7 cellular contexts compared by ENCODE assay signal in the genomic region with DNA sequence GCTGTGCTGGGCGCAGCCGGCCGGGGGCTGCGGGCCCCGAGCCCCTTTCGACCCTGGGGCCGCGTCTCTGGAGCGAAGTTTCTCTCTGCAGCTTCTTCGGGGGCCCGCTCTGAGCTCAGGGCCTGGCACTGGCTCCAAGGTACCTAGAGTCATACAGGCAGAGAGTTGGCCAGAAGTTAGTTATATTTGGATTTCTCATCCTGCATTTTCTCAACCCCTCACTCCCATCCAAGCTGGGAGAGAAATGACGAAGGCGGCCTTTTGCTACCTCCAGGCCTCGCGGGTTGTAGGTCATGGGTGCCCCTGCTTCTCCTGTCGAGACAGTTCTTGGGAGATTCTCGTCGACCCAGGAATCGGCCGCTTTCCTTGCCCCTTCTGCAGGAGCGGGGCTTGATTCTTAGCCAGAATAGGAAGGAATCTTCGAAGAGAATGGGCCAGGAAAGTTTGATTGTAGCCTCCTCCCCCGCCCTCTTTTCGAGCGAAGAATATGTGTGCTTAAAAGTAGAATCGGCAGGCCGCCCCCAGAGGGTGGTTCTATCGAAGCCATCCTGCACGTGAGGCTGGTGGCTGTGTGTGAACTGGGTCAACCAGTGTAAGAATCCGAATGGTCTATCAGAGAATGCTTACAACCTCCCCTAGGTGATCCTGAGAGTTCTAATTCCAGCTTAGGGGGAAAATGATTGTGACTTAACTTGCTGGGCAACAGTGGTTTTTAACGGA. TPM values are rescaled to one million over a fixed set of nuclear protein-coding genes. Genes with fewer than 3 reads are reported as not detected.
A peak's percentile ranks its signal among the peaks of the same experiment; 100 is the strongest.
DNase-seq lines count a peak whose midpoint lies in the region; ATAC-seq, FAIRE-seq and TF ChIP-seq lines count a peak whose summit lies in the region.

No MANE protein-coding gene starts in this region.

- peaks cover 0 to 6% (median 0%) of the 10 kb centered on the region in 5 donors for H3K36me3 Mint-ChIP-seq in naive thymus-derived CD4-positive, alpha-beta T cell

- peaks cover 0 to 3% (median 0%) of the 10 kb centered on the region in 11 donors for H3K9me3 Mint-ChIP-seq in naive thymus-derived CD4-positive, alpha-beta T cell

- no peak for ATAC-seq in naive thymus-derived CD4-positive, alpha-beta T cell
- no peak for ATAC-seq in GM18909 (IDR thresholded peaks at IDR 0.05; ENCODE audit: poor library complexity, unreplicated experiment)

- H3K27ac Mint-ChIP-seq in naive thymus-derived CD4-positive, alpha-beta T cell: peak overlapping the region in 8 of 9 donors; percentile 38 to 89 (median 68)

- H3K9me3 ChIP-seq in WERI-Rb-1 (ENCODE audit: severe bottlenecking): no peaks in the 10 kb centered on the region
- H3K9me3 ChIP-seq in naive thymus-derived CD4-positive, alpha-beta T cell (ENCODE audit: control insufficient read depth in 2 of 3, low read length in 3 of 3): no peaks in the 10 kb centered on the region

- no peaks in the 10 kb centered on the region for H3K27me3 ChIP-seq in WERI-Rb-1 (ENCODE audit: insufficient read depth, low read depth, severe bottlenecking)
- H3K27me3 ChIP-seq in naive thymus-derived CD4-positive, alpha-beta T cell (ENCODE audit: control insufficient read depth in 2 of 2, insufficient read depth in 2 of 2, low read length in 2 of 2): no peaks in the 10 kb centered on the region

- H3K27me3 Mint-ChIP-seq in naive thymus-derived CD4-positive, alpha-beta T cell: peaks cover 0 to 3% (median 0%) of the 10 kb centered on the region in 5 donors

- peaks cover 30 to 61% (median 49%) of the 10 kb centered on the region in 7 donors for H3K4me1 Mint-ChIP-seq in naive thymus-derived CD4-positive, alpha-beta T cell

- intact Hi-C loops in naive thymus-derived CD4-positive, alpha-beta T cell (cut with micrococcal nuclease): loop anchor here (1.0 to 5.0 kb wide), 15 partner anchors 27 to 1839 kb away; partner anchors contain the start of genes ANAPC5 (in 1 of the 2), COQ5 (in 1 of the 2), COX6A1 (in 1 of the 2) and DIABLO (in 1 of the 2)

- H3K4me3 ChIP-seq in WERI-Rb-1 (ENCODE audit: low read depth, low read length): peak overlapping the region; percentile 89
- peak overlapping the region; percentile 99 for H3K4me3 ChIP-seq in naive thymus-derived CD4-positive, alpha-beta T cell (ENCODE audit: low read length)

- peaks cover 10% of the 10 kb centered on the region for H3K36me3 ChIP-seq in WERI-Rb-1
- H3K36me3 ChIP-seq in naive thymus-derived CD4-positive, alpha-beta T cell (ENCODE audit: control insufficient read depth in 2 of 3, insufficient read depth in 3 of 3, low read length in 3 of 3): no peaks in the 10 kb centered on the region

- no peak for FAIRE-seq in urothelium cell line (lab: Jason Lieb, UNC)

- POLR2A ChIA-PET in HEK293T (lab: Yijun Ruan, JAX): interaction anchor here (0.7 to 1.2 kb wide), 4 partner anchors 9 to 47 kb away, joined by 3 to 6 read pairs (median 4); partner anchors contain the start of gene UNC119B
- POLR2A ChIA-PET in naive thymus-derived CD4-positive, alpha-beta T cell (lab: Charles Lee): interaction anchor here (0.6 to 1.8 kb wide), 4 partner anchors 10 to 159 kb away, joined by 3 to 6 read pairs (median 3); partner anchors contain the start of gene COQ5

- TF ChIP-seq CTCF in WERI-Rb-1 (IDR thresholded peaks at IDR 0.05; ENCODE audit: low read depth, low read length): no peak

- H3K4me1 ChIP-seq in naive thymus-derived CD4-positive, alpha-beta T cell (ENCODE audit: control insufficient read depth in 2 of 2, insufficient read depth in 2 of 2, low read length in 2 of 2): peaks cover 12 to 26% of the 10 kb centered on the region in 2 donors

- DNase-seq in HEK293T (ENCODE audit: extremely low spot score): no peak
- DNase-seq in WERI-Rb-1: no peak
- peak; percentile 62 for DNase-seq in ecto neural progenitor cell (ENCODE audit: low spot score)
- DNase-seq in naive thymus-derived CD4-positive, alpha-beta T cell: peak in 7 of 9 donors; percentile 12 to 50 (median 19)
- DNase-seq in urothelium cell line (ENCODE audit: low spot score): peak; percentile 16
- DNase-seq in NCI-H2081 treated with DMSO at 0.1 percent for 48 hours (lab: John Stamatoyannopoulos, UW): no peak

- CTCF ChIA-PET in HEK293T (lab: Yijun Ruan, JAX): interaction anchor here (0.9 to 1.1 kb wide), 2 partner anchors 38 to 318 kb away, joined by 3 read pairs; no protein-coding TSS in a partner anchor
- CTCF ChIA-PET in naive thymus-derived CD4-positive, alpha-beta T cell (lab: Charles Lee): interaction anchor here (0.7 to 3.2 kb wide), 4 partner anchors 10 to 42 kb away, joined by 3 to 11 read pairs (median 4); no protein-coding TSS in a partner anchor

- peak overlapping the region; percentile 99 for H3K27ac ChIP-seq in WERI-Rb-1
- H3K27ac ChIP-seq in naive thymus-derived CD4-positive, alpha-beta T cell (ENCODE audit: low read depth, low read length): peak overlapping the region; percentile 77

- H3K4me3 Mint-ChIP-seq in naive thymus-derived CD4-positive, alpha-beta T cell: peak overlapping the region; percentile 88 to 95 (median 90)

TF ChIP-seq in HEK293T, 16 proteins besides CTCF, POLR2A, EP300 and RAD21:
- TF ChIP-seq HDGF (IDR thresholded peaks at IDR 0.05; ENCODE audit: borderline replicate concordance) (no peak), L3MBTL2 (conservative IDR thresholded peaks at IDR 0.05) (peak; percentile 50; the same call in 1 of the 2 replicates), SP1 (IDR thresholded peaks at IDR 0.05) (no peak), ELF4 (IDR thresholded peaks at IDR 0.05) (no peak), CTBP1 (IDR thresholded peaks at IDR 0.05; ENCODE audit: borderline replicate concordance) (no peak), ZNF384 (IDR thresholded peaks at IDR 0.05) (no peak), FOXK2 (IDR thresholded peaks at IDR 0.05) (no peak), FOXA1 (IDR thresholded peaks at IDR 0.05) (no peak)
TF ChIP-seq in HEK293T: peak in this region for 1.

RNA-seq across cellular contexts. Expression of gene MLEC, which starts 0.8 kb away (rescaled TPM):
- total RNA-seq in naive thymus-derived CD4-positive, alpha-beta T cell: 100 to 1,000 TPM in 1 of 5 experiments, 10 to 100 TPM in 4; 27.6 to 132 (median 57.6) TPM
- polyA plus RNA-seq in naive thymus-derived CD4-positive, alpha-beta T cell: 10 to 100 TPM; 24.5 to 41.6 TPM

RNA-seq across cellular contexts. Expression of gene UNC119B, which starts 22.5 kb away (rescaled TPM):
- 10 to 100 TPM; 10.9 to 26.7 (median 18.8) TPM for total RNA-seq in naive thymus-derived CD4-positive, alpha-beta T cell
- polyA plus RNA-seq in naive thymus-derived CD4-positive, alpha-beta T cell: 10 to 100 TPM; 10.6 to 12.5 TPM

RNA-seq across cellular contexts. Expression of gene ACADS, which starts 37.9 kb away (rescaled TPM):
- total RNA-seq in naive thymus-derived CD4-positive, alpha-beta T cell: 10 to 100 TPM; 10.4 to 18.1 (median 15.7) TPM
- 10 to 100 TPM; 18.4 to 28.7 TPM for polyA plus RNA-seq in naive thymus-derived CD4-positive, alpha-beta T cell

RNA-seq across cellular contexts. Expression of gene CABP1, which starts 47.3 kb away (rescaled TPM):
- under 1 TPM in 1 of 5 experiments, not detected in 4; 0.24 TPM for total RNA-seq in naive thymus-derived CD4-positive, alpha-beta T cell
- polyA plus RNA-seq in naive thymus-derived CD4-positive, alpha-beta T cell: not detected

Comparison
In these comparisons a context has a peak if more than half of its experiments do, and no peak if none do; other contexts are left out.
1. DNase-seq: peak in ecto neural progenitor cell (single experiment), naive thymus-derived CD4-positive, alpha-beta T cell (7 of 9) and urothelium cell line (single experiment); none in HEK293T (single experiment), WERI-Rb-1 (single experiment) and NCI-H2081 treated with DMSO at 0.1 percent for 48 hours (single experiment).